Comparison of ENCODE assay signal across 1 cellular context in the genomic region with DNA sequence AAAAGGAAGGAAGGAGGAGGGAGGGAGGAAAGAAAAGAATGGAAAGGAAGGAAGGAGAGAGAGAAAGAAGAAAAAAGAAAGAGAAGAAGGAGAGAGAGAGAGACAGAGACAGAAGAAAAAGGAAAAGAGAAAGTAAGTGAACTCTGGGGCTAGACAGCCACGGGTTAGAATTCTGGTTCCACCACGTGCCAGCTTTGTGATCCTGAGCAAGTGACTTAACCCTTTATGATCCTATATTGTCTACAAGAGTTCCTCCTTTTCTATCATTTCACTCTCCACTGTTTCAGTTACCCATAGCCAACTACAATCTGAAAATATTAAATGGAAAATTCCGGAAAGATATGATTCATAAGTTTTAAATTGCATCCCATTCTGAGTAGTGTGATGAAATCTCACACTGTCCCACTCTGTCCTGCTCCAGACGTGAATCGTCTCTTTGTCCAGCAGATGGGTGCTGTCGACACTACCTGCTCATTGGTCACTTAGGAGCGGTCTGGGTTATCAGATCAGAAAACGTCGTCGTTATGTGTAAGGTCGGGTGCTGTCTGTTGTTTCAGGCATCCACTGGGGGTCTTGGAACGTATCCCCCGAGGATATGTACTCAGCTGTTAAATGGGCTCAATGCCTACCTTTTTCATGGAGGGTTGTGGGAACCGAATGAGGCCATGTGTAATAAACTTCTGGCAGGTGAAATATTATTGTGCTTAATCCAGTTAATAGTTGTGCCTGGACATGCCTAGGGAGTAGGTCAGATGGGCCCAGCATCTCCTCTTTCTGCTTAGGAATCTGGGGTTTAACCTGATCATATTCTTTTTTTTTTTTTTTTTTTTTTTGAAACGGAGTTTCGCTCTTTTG.
A peak's percentile ranks its signal among the peaks of the same experiment; 100 is the strongest.
TF ChIP-seq lines count a peak whose summit lies in the region.

No MANE protein-coding gene starts in this region.

TF ChIP-seq in SK-N-SH, 30 proteins besides CTCF, POLR2A, EP300 and RAD21 (continued from another document):
- TF ChIP-seq, protein P1, sequence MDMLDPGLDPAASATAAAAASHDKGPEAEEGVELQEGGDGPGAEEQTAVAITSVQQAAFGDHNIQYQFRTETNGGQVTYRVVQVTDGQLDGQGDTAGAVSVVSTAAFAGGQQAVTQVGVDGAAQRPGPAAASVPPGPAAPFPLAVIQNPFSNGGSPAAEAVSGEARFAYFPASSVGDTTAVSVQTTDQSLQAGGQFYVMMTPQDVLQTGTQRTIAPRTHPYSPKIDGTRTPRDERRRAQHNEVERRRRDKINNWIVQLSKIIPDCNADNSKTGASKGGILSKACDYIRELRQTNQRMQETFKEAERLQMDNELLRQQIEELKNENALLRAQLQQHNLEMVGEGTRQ (IDR thresholded peaks at IDR 0.05; ENCODE audit: borderline replicate concordance, low read depth, low read length) = no peak
- TF ChIP-seq, protein P2, sequence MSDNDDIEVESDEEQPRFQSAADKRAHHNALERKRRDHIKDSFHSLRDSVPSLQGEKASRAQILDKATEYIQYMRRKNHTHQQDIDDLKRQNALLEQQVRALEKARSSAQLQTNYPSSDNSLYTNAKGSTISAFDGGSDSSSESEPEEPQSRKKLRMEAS (IDR thresholded peaks at IDR 0.05; ENCODE audit: low read depth) = peak; percentile 84
TF ChIP-seq in SK-N-SH: peak in this region for 5.
